11 cellular contexts compared by ENCODE assay signal in the genomic region with DNA sequence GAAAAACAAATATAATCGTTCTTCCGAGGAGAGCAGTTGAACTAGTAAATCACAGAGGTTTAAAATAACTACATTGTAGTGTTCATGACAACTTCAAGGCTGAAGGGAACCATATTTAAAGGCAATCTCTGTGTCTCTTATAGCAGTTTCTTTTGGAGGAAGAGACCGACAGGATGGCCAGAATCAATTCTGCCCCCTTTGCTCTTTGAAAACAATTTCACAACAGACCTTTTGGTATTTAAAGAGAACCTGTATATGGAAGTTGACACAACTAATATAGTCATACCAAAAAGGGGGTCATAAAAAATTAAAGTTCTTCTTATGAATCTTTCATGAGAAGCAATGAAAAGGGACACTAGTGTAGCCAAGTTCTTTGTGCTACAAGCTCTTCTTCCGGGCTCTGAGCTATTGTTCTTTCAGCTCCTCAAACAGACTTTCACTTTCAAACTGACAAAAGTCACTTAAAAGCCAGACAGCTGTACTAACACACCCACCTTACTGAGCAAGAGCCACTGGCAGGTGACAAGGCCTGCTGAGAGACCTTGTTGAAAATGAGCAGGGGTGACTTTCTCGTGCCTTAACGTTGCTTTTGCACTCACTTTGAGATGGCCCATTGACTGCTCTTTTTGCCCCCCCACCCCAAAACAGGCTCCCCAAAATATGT. TPM values are rescaled to one million over a fixed set of nuclear protein-coding genes. Genes with fewer than 3 reads are reported as not detected.
DNase-seq lines count a peak whose midpoint lies in the region; ATAC-seq and TF ChIP-seq lines count a peak whose summit lies in the region.
"Had no signal": no experiment of that assay in that cellular context is flagged by ENCODE, and none has a peak within 500 bp of the region (broad histone marks: within the 10 kb centered on the region; RNA-seq: fewer than 3 reads in every experiment).

No MANE protein-coding gene starts in this region.

- no peaks in the 10 kb centered on the region for H4K20me1 ChIP-seq in neural progenitor cell (ENCODE audit: low read depth)

- H3K27me3 ChIP-seq in neural progenitor cell (no peaks in the 10 kb centered on the region), stomach (no peaks in the 10 kb centered on the region)
- H3K27me3 ChIP-seq: transverse colon had no signal

- 51 to 69% (median 63%) methylated on average over 6 of the region's 6 CpGs for WGBS in stomach, 5 donors

- H3K36me3 ChIP-seq in neural progenitor cell (no peaks in the 10 kb centered on the region), stomach (no peaks in the 10 kb centered on the region)
- H3K36me3 ChIP-seq: transverse colon had no signal

- ATAC-seq in activated CD4-positive, alpha-beta T cell treated with anti-CD3 and anti-CD28 coated beads for 36 hours: peak; percentile 84
- peak; percentile 92 for ATAC-seq in HG02884 (IDR thresholded peaks at IDR 0.05; ENCODE audit: unreplicated experiment)
- ATAC-seq: A549 had no signal

- CTCF ChIA-PET in activated CD4-positive, alpha-beta T cell treated with anti-CD3 and anti-CD28 coated beads for 36 hours (lab: Charles Lee): no interaction called here

- TF ChIP-seq POLR2A in stomach (IDR thresholded peaks at IDR 0.05): no peak
- no peak for TF ChIP-seq POLR2A in erythroblast (IDR thresholded peaks at IDR 0.05; ENCODE audit: low read length)

- peak overlapping the region; percentile 45 for H3K4me2 ChIP-seq in neural progenitor cell
- H3K4me2 ChIP-seq: A549 had no signal

- H3K27ac Mint-ChIP-seq in activated CD4-positive, alpha-beta T cell treated with anti-CD3 and anti-CD28 coated beads for 36 hours: no peak overlapping the region
- no peak overlapping the region for H3K27ac Mint-ChIP-seq in neural progenitor cell

- no peaks in the 10 kb centered on the region for H3K36me3 Mint-ChIP-seq in activated CD4-positive, alpha-beta T cell treated with anti-CD3 and anti-CD28 coated beads for 36 hours (ENCODE audit: low read depth)
- peaks cover 9% of the 10 kb centered on the region for H3K36me3 Mint-ChIP-seq in neural progenitor cell

- no peak overlapping the region for H3K4me3 ChIP-seq in neural progenitor cell
- H3K4me3 ChIP-seq in stomach: no peak overlapping the region
- H3K4me3 ChIP-seq: A549, skin epidermis, transverse colon had no signal

- TF ChIP-seq CTCF in neural progenitor cell (IDR thresholded peaks at IDR 0.05) (no peak), stomach (IDR thresholded peaks at IDR 0.05) (no peak)

- no peaks in the 10 kb centered on the region for H3K9me3 Mint-ChIP-seq in activated CD4-positive, alpha-beta T cell treated with anti-CD3 and anti-CD28 coated beads for 36 hours (ENCODE audit: low read depth)
- no peaks in the 10 kb centered on the region for H3K9me3 Mint-ChIP-seq in neural progenitor cell

- no peak overlapping the region for H3K9ac ChIP-seq in neural progenitor cell

- no peak overlapping the region for H2AFZ ChIP-seq in neural progenitor cell (replicated peaks)

- POLR2A ChIA-PET in activated CD4-positive, alpha-beta T cell treated with anti-CD3 and anti-CD28 coated beads for 36 hours (lab: Charles Lee): no interaction called here

- H3K27ac ChIP-seq in neural progenitor cell (no peak overlapping the region), stomach (no peak overlapping the region)
- H3K27ac ChIP-seq: A549, skin epidermis, transverse colon had no signal

- H3K79me2 ChIP-seq in neural progenitor cell (ENCODE audit: low read depth): no peaks in the 10 kb centered on the region

- H3K9me3 ChIP-seq in neural progenitor cell (ENCODE audit: low read depth): no peaks in the 10 kb centered on the region
- H3K9me3 ChIP-seq in stomach: no peaks in the 10 kb centered on the region
- H3K9me3 ChIP-seq: A549, transverse colon had no signal

- H3K27me3 Mint-ChIP-seq in activated CD4-positive, alpha-beta T cell treated with anti-CD3 and anti-CD28 coated beads for 36 hours: peaks cover 2% of the 10 kb centered on the region
- H3K27me3 Mint-ChIP-seq in neural progenitor cell (ENCODE audit: insufficient read depth, low read depth): peaks cover 2% of the 10 kb centered on the region

- DNase-seq in activated CD4-positive, alpha-beta T cell treated with anti-CD3 and anti-CD28 coated beads for 36 hours: peak; percentile 11
- DNase-seq in activated CD4-positive, alpha-beta T cell treated with anti-CD3 and anti-CD28 coated beads for 1 hour: no peak
- DNase-seq in NCI-H345 treated with DMSO at 0.1 percent for 48 hours (lab: John Stamatoyannopoulos, UW; ENCODE audit: unreplicated experiment) (peak; percentile 95), neural progenitor cell (ENCODE audit: low spot score) (peak; percentile 38), stomach (no peak), amygdala (lab: John Stamatoyannopoulos, UW) (no peak), erythroblast (lab: John Stamatoyannopoulos, UW) (no peak)
- DNase-seq: transverse colon had no signal

- H3K4me1 Mint-ChIP-seq in activated CD4-positive, alpha-beta T cell treated with anti-CD3 and anti-CD28 coated beads for 36 hours: peaks cover 3% of the 10 kb centered on the region
- peaks cover 39% of the 10 kb centered on the region for H3K4me1 Mint-ChIP-seq in neural progenitor cell

- TF ChIP-seq EP300 in stomach (IDR thresholded peaks at IDR 0.05): no peak

- H3K4me3 Mint-ChIP-seq in activated CD4-positive, alpha-beta T cell treated with anti-CD3 and anti-CD28 coated beads for 36 hours: no peak overlapping the region
- no peak overlapping the region for H3K4me3 Mint-ChIP-seq in neural progenitor cell

- no peaks in the 10 kb centered on the region for H3F3A ChIP-seq in neural progenitor cell (ENCODE audit: low read depth)

- H3K4me1 ChIP-seq in neural progenitor cell: peaks cover 37% of the 10 kb centered on the region
- H3K4me1 ChIP-seq in stomach: no peaks in the 10 kb centered on the region
- H3K4me1 ChIP-seq: A549, transverse colon had no signal

- intact Hi-C loops in activated CD4-positive, alpha-beta T cell treated with anti-CD3 and anti-CD28 coated beads for 36 hours (cut with DNase I, micrococcal nuclease): no loop called here
- intact Hi-C loops in stomach (cut with DNase I; ENCODE audit: low total_unique reads): no loop called here

RNA-seq across cellular contexts. Expression of gene PROX1, which starts 31.0 kb away (rescaled TPM):
- under 1 TPM; 0.09 to 0.14 TPM for total RNA-seq in activated CD4-positive, alpha-beta T cell treated with anti-CD3 and anti-CD28 coated beads for 36 hours
- total RNA-seq in neural progenitor cell (ENCODE audit: low replicate concordance): 1.3 and 5.0 TPM in 2 replicates
- 1 to 10 TPM; 1.2 to 6.1 (median 4.0) TPM for total RNA-seq in stomach
- polyA plus RNA-seq in stomach: 1 to 10 TPM in 1 of 3 donors, under 1 TPM in 2; 0.23 to 1.7 (median 0.87) TPM

Comparison
In these comparisons a context has a peak if more than half of its experiments do, and no peak if none do; other contexts are left out.
1. DNase-seq: peak in activated CD4-positive, alpha-beta T cell treated with anti-CD3 and anti-CD28 coated beads for 36 hours (single experiment), NCI-H345 treated with DMSO at 0.1 percent for 48 hours (single experiment) and neural progenitor cell (single experiment); none in activated CD4-positive, alpha-beta T cell treated with anti-CD3 and anti-CD28 coated beads for 1 hour (single experiment), stomach (single experiment), amygdala (0 of 56) and erythroblast (0 of 2).